In genomic region chr9:94819161-94819677, GRCh38 we compare ENCODE assay signal across 12 cellular contexts.
DNase-seq lines count a peak whose midpoint lies in the region; ATAC-seq and TF ChIP-seq lines count a peak whose summit lies in the region.
"Had no signal": no experiment of that assay in that cellular context is flagged by ENCODE, and none has a peak within 500 bp of the region (broad histone marks: within the 10 kb centered on the region; RNA-seq: fewer than 3 reads in every experiment).

No MANE protein-coding gene starts in this region.

- no peaks in the 10 kb centered on the region for H3K36me3 Mint-ChIP-seq in Calu3 (ENCODE audit: insufficient read depth, unreplicated experiment)
- peaks cover 7% of the 10 kb centered on the region for H3K36me3 Mint-ChIP-seq in activated CD8-positive, alpha-beta memory T cell treated with anti-CD3 and anti-CD28 coated beads, Interleukin-2, amount 10 ng/mL, durations not matched to agents 7 days and 5 days

- peaks cover 43% of the 10 kb centered on the region for H3K4me1 Mint-ChIP-seq in Calu3 (ENCODE audit: low read depth, unreplicated experiment)
- H3K4me1 Mint-ChIP-seq in activated CD8-positive, alpha-beta memory T cell treated with anti-CD3 and anti-CD28 coated beads, Interleukin-2, amount 10 ng/mL, durations not matched to agents 7 days and 5 days, result peaks cover 11% of the 10 kb centered on the region

- intact Hi-C loops in Calu3 (cut with micrococcal nuclease; ENCODE audit: unreplicated experiment), result no loop called here
- intact Hi-C loops in body of pancreas (cut with DNase I), result no loop called here
- intact Hi-C loops in left lung (cut with DNase I), result no loop called here
- intact Hi-C loops in gastrocnemius medialis (cut with DNase I; ENCODE audit: low total_unique reads), result no loop called here

- TF ChIP-seq POLR2A in body of pancreas (IDR thresholded peaks at IDR 0.05) (no peak), gastrocnemius medialis (IDR thresholded peaks at IDR 0.05) (no peak)

- no peaks in the 10 kb centered on the region for H3K9me3 ChIP-seq in body of pancreas
- no peaks in the 10 kb centered on the region for H3K9me3 ChIP-seq in left lung
- H3K9me3 ChIP-seq in gastrocnemius medialis, result no peaks in the 10 kb centered on the region
- H3K9me3 ChIP-seq: Peyer's patch had no signal

- CTCF ChIA-PET in Calu3 (lab: Charles Lee), result interaction anchor here (0.7 kb wide), 1 partner anchor 129 kb away, joined by 4 read pairs; no protein-coding TSS in a partner anchor
- CTCF ChIA-PET in activated CD8-positive, alpha-beta memory T cell treated with anti-CD3 and anti-CD28 coated beads, Interleukin-2, amount 10 ng/mL, durations not matched to agents 7 days and 5 days (lab: Charles Lee), result no interaction called here

- no peak for DNase-seq in Calu3
- no peak for DNase-seq in body of pancreas
- no peak for DNase-seq in left lung
- no peak for DNase-seq in gastrocnemius medialis
- DNase-seq in AML-193 (lab: John Stamatoyannopoulos, UW), result no peak
- no peak for DNase-seq in activated CD8-positive, alpha-beta memory T cell treated with anti-CD3 and anti-CD28 coated beads, Interleukin-2, amount 10 ng/mL, durations not matched to agents 7 days and 5 days
- DNase-seq in NCI-H748 treated with DMSO at 0.1 percent for 48 hours (lab: John Stamatoyannopoulos, UW), result no peak
- DNase-seq: DND-41; effector CD8-positive, alpha-beta T cell; glutamatergic neuron; Peyer's patch had no signal

- H3K4me1 ChIP-seq in body of pancreas (no peaks in the 10 kb centered on the region), left lung (peaks cover 0 to 6% of the 10 kb centered on the region in 2 donors), gastrocnemius medialis (peaks cover 28 to 29% of the 10 kb centered on the region in 2 donors)
- H3K4me1 ChIP-seq: Peyer's patch had no signal

- H3K4me3 ChIP-seq in body of pancreas (no peak overlapping the region), left lung (no peak overlapping the region), gastrocnemius medialis (no peak overlapping the region)
- H3K4me3 ChIP-seq: Peyer's patch had no signal

- H3K27ac Mint-ChIP-seq in Calu3 (ENCODE audit: unreplicated experiment), result peak overlapping the region; percentile 76
- H3K27ac Mint-ChIP-seq in activated CD8-positive, alpha-beta memory T cell treated with anti-CD3 and anti-CD28 coated beads, Interleukin-2, amount 10 ng/mL, durations not matched to agents 7 days and 5 days, result no peak overlapping the region

- ATAC-seq in body of pancreas (peak; percentile 27), left lung (peak; percentile 50), gastrocnemius medialis (no peak), GM21723 (IDR thresholded peaks at IDR 0.05; ENCODE audit: unreplicated experiment) (no peak)
- ATAC-seq in activated CD8-positive, alpha-beta memory T cell treated with anti-CD3 and anti-CD28 coated beads, Interleukin-2, amount 10 ng/mL, durations not matched to agents 7 days and 5 days, result no peak

- H3K27ac ChIP-seq in body of pancreas (no peak overlapping the region), left lung (peak overlapping the region; percentile 49 to 70), gastrocnemius medialis (peak overlapping the region; percentile 44 to 66 (median 52))

- no TSS peak for BruUV-seq in Calu3 (replicated peaks; lab: Mats Ljungman, UMichigan)

- 62 to 72% methylated on average over 8 of the region's 8 CpGs for WGBS in body of pancreas, 2 donors

- H3K27me3 ChIP-seq in body of pancreas (no peaks in the 10 kb centered on the region), left lung (no peaks in the 10 kb centered on the region), gastrocnemius medialis (no peaks in the 10 kb centered on the region)
- H3K27me3 ChIP-seq: Peyer's patch had no signal

- H3K36me3 ChIP-seq in body of pancreas (replicated peaks in 1 of 2; ENCODE audit: insufficient read depth in 1 of 2, low read depth in 2 of 2), result no peaks in the 10 kb centered on the region
- no peaks in the 10 kb centered on the region for H3K36me3 ChIP-seq in left lung
- no peaks in the 10 kb centered on the region for H3K36me3 ChIP-seq in gastrocnemius medialis
- H3K36me3 ChIP-seq: Peyer's patch had no signal

- no peak overlapping the region for H3K4me3 Mint-ChIP-seq in Calu3 (ENCODE audit: low read depth, unreplicated experiment)
- no peak overlapping the region for H3K4me3 Mint-ChIP-seq in activated CD8-positive, alpha-beta memory T cell treated with anti-CD3 and anti-CD28 coated beads, Interleukin-2, amount 10 ng/mL, durations not matched to agents 7 days and 5 days

- TF ChIP-seq CTCF in Calu3 (IDR thresholded peaks at IDR 0.05; ENCODE audit: unreplicated experiment) (no peak), body of pancreas (IDR thresholded peaks at IDR 0.05) (no peak), left lung (IDR thresholded peaks at IDR 0.05) (no peak), gastrocnemius medialis (IDR thresholded peaks at IDR 0.05 in 4 of 5, conservative IDR thresholded peaks at IDR 0.05 in 1 of 5) (no peak)

- H3K27me3 Mint-ChIP-seq in Calu3 (ENCODE audit: unreplicated experiment), result no peaks in the 10 kb centered on the region
- no peaks in the 10 kb centered on the region for H3K27me3 Mint-ChIP-seq in activated CD8-positive, alpha-beta memory T cell treated with anti-CD3 and anti-CD28 coated beads, Interleukin-2, amount 10 ng/mL, durations not matched to agents 7 days and 5 days

- H3K9me3 Mint-ChIP-seq in Calu3 (ENCODE audit: low read depth, unreplicated experiment), result no peaks in the 10 kb centered on the region
- no peaks in the 10 kb centered on the region for H3K9me3 Mint-ChIP-seq in activated CD8-positive, alpha-beta memory T cell treated with anti-CD3 and anti-CD28 coated beads, Interleukin-2, amount 10 ng/mL, durations not matched to agents 7 days and 5 days (ENCODE audit: low read depth)

- in situ Hi-C loops in gastrocnemius medialis (cut with MboI; ENCODE audit: low sequenced_read_pairs in 4 of 4), result no loop called here

Comparison
In these comparisons a context has a peak if more than half of its experiments do, and no peak if none do; other contexts are left out.
1. ATAC-seq: peak in body of pancreas (single experiment) and left lung (single experiment); none in gastrocnemius medialis (0 of 2), GM21723 (single experiment) and activated CD8-positive, alpha-beta memory T cell treated with anti-CD3 and anti-CD28 coated beads, Interleukin-2, amount 10 ng/mL, durations not matched to agents 7 days and 5 days (single experiment).
2. H3K27ac ChIP-seq: peak in left lung (2 of 2) and gastrocnemius medialis (4 of 4); none in body of pancreas (0 of 4).